ENCODE assay signal across 23 cellular contexts in genomic region chr6:158754738-158755137, GRCh38.
DNase-seq lines count a peak whose midpoint lies in the region; ATAC-seq and TF ChIP-seq lines count a peak whose summit lies in the region.
"Had no signal": no experiment of that assay in that cellular context is flagged by ENCODE, and none has a peak within 500 bp of the region (broad histone marks: within the 10 kb centered on the region; RNA-seq: fewer than 3 reads in every experiment).

No MANE protein-coding gene starts in this region.

- 68 to 79% methylated on average over 11 of the region's 11 CpGs for WGBS in testis, 2 donors
- WGBS in ovary, 3 donors, result 52 to 70% (median 70%) methylated on average over 11 of the region's 11 CpGs

- H3K4me3 ChIP-seq in testis (no peak overlapping the region), ovary (no peak overlapping the region)
- H3K4me3 ChIP-seq: dorsolateral prefrontal cortex, Peyer's patch, psoas muscle, SJCRH30, upper lobe of right lung had no signal

- no peaks in the 10 kb centered on the region for H3K4me1 Mint-ChIP-seq in activated T-cell treated with anti-CD3 and anti-CD28 coated beads, Interleukin-2, amount 50 U/mL, for 24 hours (ENCODE audit: low read depth)
- H3K4me1 Mint-ChIP-seq in activated T-cell treated with anti-CD3 and anti-CD28 coated beads, Interleukin-2, amount 50 U/mL, for 72 hours (ENCODE audit: low read depth), result no peaks in the 10 kb centered on the region
- peaks cover 4% of the 10 kb centered on the region for H3K4me1 Mint-ChIP-seq in central memory CD8-positive, alpha-beta T cell

- no peak for TF ChIP-seq EP300 in ovary (IDR thresholded peaks at IDR 0.05)

- DNase-seq in activated T-cell treated with anti-CD3 and anti-CD28 coated beads, Interleukin-2, amount 50 U/mL, for 24 hours, result no peak
- DNase-seq in activated T-cell treated with anti-CD3 and anti-CD28 coated beads, Interleukin-2, amount 50 U/mL, for 72 hours, result no peak
- DNase-seq in NCI-H510A (lab: John Stamatoyannopoulos, UW) (peak; percentile 11), testis (peak; percentile 10), glomerular visceral epithelial cell (ENCODE audit: extremely low spot score) (no peak), ovary (no peak)
- DNase-seq in central memory CD8-positive, alpha-beta T cell (ENCODE audit: low spot score in 2 of 2), result no peak
- no peak for DNase-seq in activated CD4-positive, alpha-beta T cell treated with anti-CD3 and anti-CD28 coated beads for 1 hour
- DNase-seq: activated T-cell treated with anti-CD3 and anti-CD28 coated beads, Interleukin-2, amount 50 U/mL, for 48 hours; central memory CD4-positive, alpha-beta T cell; DND-41; GOT3; NCI-H1930; NCI-H446 treated with DMSO at 0.1 percent for 48 hours; Peyer's patch; psoas muscle; stimulated activated CD8-positive, alpha-beta memory T cell treated with anti-CD3 and anti-CD28 coated beads, Interleukin-4, amount 100 ng/mL, for 48 hours; upper lobe of right lung had no signal

- H3K9me3 ChIP-seq in testis (no peaks in the 10 kb centered on the region), ovary (no peaks in the 10 kb centered on the region)
- H3K9me3 ChIP-seq: neutrophil, Peyer's patch, psoas muscle, SJCRH30, upper lobe of right lung had no signal

- H3K36me3 ChIP-seq in testis (ENCODE audit: low read depth, missing control alignments) (no peaks in the 10 kb centered on the region), ovary (no peaks in the 10 kb centered on the region)
- H3K36me3 ChIP-seq: Peyer's patch, SJCRH30, upper lobe of right lung had no signal

- peak overlapping the region; percentile 44 for H3K27ac Mint-ChIP-seq in activated T-cell treated with anti-CD3 and anti-CD28 coated beads, Interleukin-2, amount 50 U/mL, for 24 hours
- H3K27ac Mint-ChIP-seq in activated T-cell treated with anti-CD3 and anti-CD28 coated beads, Interleukin-2, amount 50 U/mL, for 72 hours, result no peak overlapping the region
- H3K27ac Mint-ChIP-seq in central memory CD8-positive, alpha-beta T cell (ENCODE audit: low read depth), result peak overlapping the region; percentile 83
- H3K27ac Mint-ChIP-seq: B cell had no signal

- intact Hi-C loops in testis (cut with DNase I; ENCODE audit: low total_unique reads) (no loop called here), ovary (cut with DNase I) (no loop called here)

- ATAC-seq in activated T-cell treated with anti-CD3 and anti-CD28 coated beads, Interleukin-2, amount 50 U/mL, for 72 hours (replicated peaks in 1 of 2), result no peak
- ATAC-seq in central memory CD8-positive, alpha-beta T cell (replicated peaks; ENCODE audit: extremely low read depth, poor library complexity, severe bottlenecking), result no peak
- ATAC-seq: activated naive CD4-positive, alpha-beta T cell treated with anti-CD3 and anti-CD28 coated beads, Interleukin-2, amount 50 U/mL, for 72 hours; psoas muscle; upper lobe of right lung had no signal

- TF ChIP-seq POLR2A in testis (IDR thresholded peaks at IDR 0.05), result no peak
- no peak for TF ChIP-seq POLR2A in ovary (IDR thresholded peaks at IDR 0.05)

- peaks cover 89% of the 10 kb centered on the region for H3K36me3 Mint-ChIP-seq in activated T-cell treated with anti-CD3 and anti-CD28 coated beads, Interleukin-2, amount 50 U/mL, for 24 hours (ENCODE audit: low read depth)
- peaks cover 11 to 36% of the 10 kb centered on the region in 2 donors for H3K36me3 Mint-ChIP-seq in activated T-cell treated with anti-CD3 and anti-CD28 coated beads, Interleukin-2, amount 50 U/mL, for 72 hours (ENCODE audit: insufficient read depth in 2 of 2)
- H3K36me3 Mint-ChIP-seq in central memory CD8-positive, alpha-beta T cell (ENCODE audit: insufficient read depth), result peaks cover 53% of the 10 kb centered on the region

- TF ChIP-seq CTCF in testis (IDR thresholded peaks at IDR 0.05), result no peak
- TF ChIP-seq CTCF in ovary (IDR thresholded peaks at IDR 0.05), result no peak

- no peaks in the 10 kb centered on the region for H3K27me3 Mint-ChIP-seq in activated T-cell treated with anti-CD3 and anti-CD28 coated beads, Interleukin-2, amount 50 U/mL, for 24 hours
- no peaks in the 10 kb centered on the region for H3K27me3 Mint-ChIP-seq in activated T-cell treated with anti-CD3 and anti-CD28 coated beads, Interleukin-2, amount 50 U/mL, for 72 hours (ENCODE audit: low read depth)
- no peaks in the 10 kb centered on the region for H3K27me3 Mint-ChIP-seq in central memory CD8-positive, alpha-beta T cell
- H3K27me3 Mint-ChIP-seq: B cell had no signal

- no peaks in the 10 kb centered on the region for H3K27me3 ChIP-seq in testis
- H3K27me3 ChIP-seq in ovary, result no peaks in the 10 kb centered on the region
- H3K27me3 ChIP-seq: dorsolateral prefrontal cortex, Peyer's patch, SJCRH30, upper lobe of right lung had no signal

- no peaks in the 10 kb centered on the region for H3K9me3 Mint-ChIP-seq in activated T-cell treated with anti-CD3 and anti-CD28 coated beads, Interleukin-2, amount 50 U/mL, for 24 hours
- no peaks in the 10 kb centered on the region for H3K9me3 Mint-ChIP-seq in activated T-cell treated with anti-CD3 and anti-CD28 coated beads, Interleukin-2, amount 50 U/mL, for 72 hours
- no peaks in the 10 kb centered on the region for H3K9me3 Mint-ChIP-seq in central memory CD8-positive, alpha-beta T cell
- H3K9me3 Mint-ChIP-seq: activated naive CD4-positive, alpha-beta T cell treated with anti-CD3 and anti-CD28 coated beads, Interleukin-2, amount 50 U/mL, for 72 hours had no signal

- no peak overlapping the region for H3K27ac ChIP-seq in testis
- H3K27ac ChIP-seq in ovary, result no peak overlapping the region
- H3K27ac ChIP-seq: dorsolateral prefrontal cortex, neutrophil, Peyer's patch, psoas muscle, SJCRH30, upper lobe of right lung had no signal

- H3K4me3 Mint-ChIP-seq in activated T-cell treated with anti-CD3 and anti-CD28 coated beads, Interleukin-2, amount 50 U/mL, for 24 hours, result no peak overlapping the region
- no peak overlapping the region for H3K4me3 Mint-ChIP-seq in activated T-cell treated with anti-CD3 and anti-CD28 coated beads, Interleukin-2, amount 50 U/mL, for 72 hours
- no peak overlapping the region for H3K4me3 Mint-ChIP-seq in central memory CD8-positive, alpha-beta T cell
- H3K4me3 Mint-ChIP-seq: B cell had no signal

- H3K4me1 ChIP-seq in testis (peaks cover 5% of the 10 kb centered on the region), ovary (ENCODE audit: insufficient read depth) (no peaks in the 10 kb centered on the region)
- H3K4me1 ChIP-seq: psoas muscle, upper lobe of right lung had no signal

Comparison
In these comparisons a context has a peak if more than half of its experiments do, and no peak if none do; other contexts are left out.
1. DNase-seq: peak in NCI-H510A (single experiment) and testis (single experiment); none in activated T-cell treated with anti-CD3 and anti-CD28 coated beads, Interleukin-2, amount 50 U/mL, for 24 hours (single experiment), activated T-cell treated with anti-CD3 and anti-CD28 coated beads, Interleukin-2, amount 50 U/mL, for 72 hours (0 of 2), central memory CD8-positive, alpha-beta T cell (0 of 2), activated CD4-positive, alpha-beta T cell treated with anti-CD3 and anti-CD28 coated beads for 1 hour (single experiment), glomerular visceral epithelial cell (single experiment) and ovary (0 of 5).